Comparison of ENCODE assay signal across 18 cellular contexts in genomic region chr1:6331543-6332246, GRCh38.
"Had no signal": no experiment of that assay in that cellular context is flagged by ENCODE, and none has a peak within 500 bp of the region (broad histone marks: within the 10 kb centered on the region; RNA-seq: fewer than 3 reads in every experiment).

No MANE protein-coding gene starts in this region.

- H3K27ac ChIP-seq: ascending aorta, coronary artery, epithelial cell of prostate, gastrocnemius medialis, lower lobe of right lung, psoas muscle, suprapubic skin, upper lobe of right lung had no signal

- DNase-seq: activated CD4-positive, alpha-beta memory T cell treated with anti-CD3 and anti-CD28 coated beads, Interleukin-2, amount 10 ng/mL, durations not matched to agents 7 days and 5 days; activated CD4-positive, alpha-beta T cell treated with anti-CD3 and anti-CD28 coated beads for 36 hours; activated T-cell treated with anti-CD3 and anti-CD28 coated beads, Interleukin-2, amount 50 U/mL, for 72 hours; effector CD8-positive, alpha-beta T cell; gastrocnemius medialis; kidney glomerular epithelial cell; lower lobe of right lung; midbrain; psoas muscle; stimulated activated CD4-positive, alpha-beta T cell treated with anti-CD3 and anti-CD28 coated beads, Interleukin-2, amount 100 ng/mL, for 24 hours; stimulated activated naive CD4-positive, alpha-beta T cell treated with Interleukin-2 at 50 U/mL for 16 hours; upper lobe of right lung had no signal

- H3K36me3 ChIP-seq: ascending aorta, gastrocnemius medialis, upper lobe of right lung had no signal

- ATAC-seq: activated CD4-positive, alpha-beta T cell treated with anti-CD3 and anti-CD28 coated beads for 36 hours; activated T-cell treated with anti-CD3 and anti-CD28 coated beads, Interleukin-2, amount 50 U/mL, for 72 hours; gastrocnemius medialis; lower lobe of right lung; natural killer cell treated with Interleukin-12 subunit alpha and Interleukin-12 subunit beta and Interleukin-15 and Interleukin-18, amount 100 ng/mL, for 72 hours; psoas muscle; sciatic nerve; upper lobe of right lung had no signal

- H3K4me1 ChIP-seq: ascending aorta, gastrocnemius medialis, lower lobe of right lung, psoas muscle had no signal

- H3K9me3 ChIP-seq: ascending aorta, gastrocnemius medialis, lower lobe of right lung, psoas muscle, suprapubic skin, upper lobe of right lung had no signal

- H3K27me3 ChIP-seq: ascending aorta, gastrocnemius medialis, suprapubic skin, upper lobe of right lung had no signal

- H3K4me3 ChIP-seq: ascending aorta, coronary artery, gastrocnemius medialis, lower lobe of right lung, psoas muscle, suprapubic skin, upper lobe of right lung had no signal
